In genomic region chr1:205630241-205630640, GRCh38 we compare ENCODE assay signal across 8 cellular contexts. TPM values are rescaled to one million over a fixed set of nuclear protein-coding genes. Genes with fewer than 3 reads are reported as not detected.
A peak's percentile ranks its signal among the peaks of the same experiment; 100 is the strongest.
DNase-seq lines count a peak whose midpoint lies in the region; ATAC-seq lines count a peak whose summit lies in the region.

No MANE protein-coding gene starts in this region.

- no peaks in the 10 kb centered on the region for H3K36me3 ChIP-seq in iPS-15b (ENCODE audit: control insufficient read depth, insufficient read depth, low read length)

- peak overlapping the region; percentile 95 for H3K4me3 Mint-ChIP-seq in activated CD4-positive, alpha-beta T cell treated with anti-CD3 and anti-CD28 coated beads for 36 hours
- H3K4me3 Mint-ChIP-seq in activated T-helper 1 cell treated with anti-CD3 and anti-CD28 coated beads, Interleukin-12 subunit alpha, Interleukin-12 subunit beta, Interleukin-2, Interleukin-4 antibody, amounts not matched to agents 30 ng/mL and 10 ng/mL and 1 ng/mL, durations not matched to agents 14 hours and 24 hours and 36 hours: peak overlapping the region; percentile 97

- CTCF ChIA-PET in activated CD4-positive, alpha-beta T cell treated with anti-CD3 and anti-CD28 coated beads for 36 hours (lab: Charles Lee): interaction anchor here (0.8 to 6.8 kb wide), 5 partner anchors 14 to 46 kb away, joined by 3 to 219 read pairs (median 5); no protein-coding TSS in a partner anchor

- peaks cover 19% of the 10 kb centered on the region for H3K36me3 Mint-ChIP-seq in activated CD4-positive, alpha-beta T cell treated with anti-CD3 and anti-CD28 coated beads for 36 hours (ENCODE audit: low read depth)
- peaks cover 28% of the 10 kb centered on the region for H3K36me3 Mint-ChIP-seq in activated T-helper 1 cell treated with anti-CD3 and anti-CD28 coated beads, Interleukin-12 subunit alpha, Interleukin-12 subunit beta, Interleukin-2, Interleukin-4 antibody, amounts not matched to agents 30 ng/mL and 10 ng/mL and 1 ng/mL, durations not matched to agents 14 hours and 24 hours and 36 hours (ENCODE audit: low read depth)

- H3K9ac ChIP-seq in iPS-15b (ENCODE audit: low read depth, low read length): no peak overlapping the region

- peak overlapping the region; percentile 94 for H3K4me3 ChIP-seq in iPS-15b (ENCODE audit: low read depth, low read length)

- H3K9me3 ChIP-seq in iPS-15b (ENCODE audit: control insufficient read depth, insufficient read depth, low read length): no peaks in the 10 kb centered on the region

- H3K27ac Mint-ChIP-seq in activated CD4-positive, alpha-beta T cell treated with anti-CD3 and anti-CD28 coated beads for 36 hours: peak overlapping the region; percentile 99
- peak overlapping the region; percentile 99 for H3K27ac Mint-ChIP-seq in activated T-helper 1 cell treated with anti-CD3 and anti-CD28 coated beads, Interleukin-12 subunit alpha, Interleukin-12 subunit beta, Interleukin-2, Interleukin-4 antibody, amounts not matched to agents 30 ng/mL and 10 ng/mL and 1 ng/mL, durations not matched to agents 14 hours and 24 hours and 36 hours

- ATAC-seq in activated CD4-positive, alpha-beta T cell treated with anti-CD3 and anti-CD28 coated beads for 36 hours: no peak

- DNase-seq in activated CD4-positive, alpha-beta T cell treated with anti-CD3 and anti-CD28 coated beads for 36 hours: no peak
- DNase-seq in activated CD4-positive, alpha-beta T cell treated with anti-CD3 and anti-CD28 coated beads, Interleukin-2, amount 50 U/mL, for 48 hours: no peak
- DNase-seq in activated T-helper 1 cell treated with anti-CD3 and anti-CD28 coated beads, Interleukin-12 subunit alpha, Interleukin-12 subunit beta, Interleukin-2, Interleukin-4 antibody, amounts not matched to agents 30 ng/mL and 10 ng/mL and 1 ng/mL, durations not matched to agents 14 hours and 24 hours and 36 hours (ENCODE audit: low spot score): no peak
- DNase-seq in stromal cell of bone marrow (ENCODE audit: low read depth) (peak; percentile 45), DMS 273 (lab: John Stamatoyannopoulos, UW; ENCODE audit: unreplicated experiment) (no peak), NCI-H1105 treated with DMSO at 0.1 percent for 48 hours (lab: John Stamatoyannopoulos, UW) (no peak), globus pallidus (ENCODE audit: low spot score) (no peak)

- no peaks in the 10 kb centered on the region for H3K27me3 Mint-ChIP-seq in activated CD4-positive, alpha-beta T cell treated with anti-CD3 and anti-CD28 coated beads for 36 hours
- H3K27me3 Mint-ChIP-seq in activated T-helper 1 cell treated with anti-CD3 and anti-CD28 coated beads, Interleukin-12 subunit alpha, Interleukin-12 subunit beta, Interleukin-2, Interleukin-4 antibody, amounts not matched to agents 30 ng/mL and 10 ng/mL and 1 ng/mL, durations not matched to agents 14 hours and 24 hours and 36 hours (ENCODE audit: insufficient read depth): peaks cover 2% of the 10 kb centered on the region

- H3K9me3 Mint-ChIP-seq in activated CD4-positive, alpha-beta T cell treated with anti-CD3 and anti-CD28 coated beads for 36 hours (ENCODE audit: low read depth): no peaks in the 10 kb centered on the region
- no peaks in the 10 kb centered on the region for H3K9me3 Mint-ChIP-seq in activated T-helper 1 cell treated with anti-CD3 and anti-CD28 coated beads, Interleukin-12 subunit alpha, Interleukin-12 subunit beta, Interleukin-2, Interleukin-4 antibody, amounts not matched to agents 30 ng/mL and 10 ng/mL and 1 ng/mL, durations not matched to agents 14 hours and 24 hours and 36 hours

- H3K4me1 ChIP-seq in iPS-15b (ENCODE audit: control insufficient read depth, insufficient read depth, low read length): peaks cover 7% of the 10 kb centered on the region

- POLR2A ChIA-PET in activated CD4-positive, alpha-beta T cell treated with anti-CD3 and anti-CD28 coated beads for 36 hours (lab: Charles Lee): interaction anchor here (0.7 to 3.8 kb wide), 3 partner anchors 38 to 219 kb away, joined by 3 to 47 read pairs (median 8); no protein-coding TSS in a partner anchor

- H3K27me3 ChIP-seq in iPS-15b (ENCODE audit: control insufficient read depth, insufficient read depth, low read length): peaks cover 2% of the 10 kb centered on the region

- intact Hi-C loops in activated CD4-positive, alpha-beta T cell treated with anti-CD3 and anti-CD28 coated beads for 36 hours (cut with DNase I, micrococcal nuclease): loop anchor here in 1 of 2 experiments (2.0 to 10.0 kb wide), 5 partner anchors 29 to 1113 kb away; partner anchors contain the start of genes MAPKAPK2, MDM4 and TMCC2
- intact Hi-C loops in activated T-helper 1 cell treated with anti-CD3 and anti-CD28 coated beads, Interleukin-12 subunit alpha, Interleukin-12 subunit beta, Interleukin-2, Interleukin-4 antibody, amounts not matched to agents 30 ng/mL and 10 ng/mL and 1 ng/mL, durations not matched to agents 14 hours and 24 hours and 36 hours (cut with micrococcal nuclease): loop anchor here (2.0 to 5.0 kb wide), 3 partner anchors 13 to 507 kb away; no protein-coding TSS in a partner anchor

- H3K4me1 Mint-ChIP-seq in activated CD4-positive, alpha-beta T cell treated with anti-CD3 and anti-CD28 coated beads for 36 hours: peaks cover 48% of the 10 kb centered on the region
- peaks cover 63% of the 10 kb centered on the region for H3K4me1 Mint-ChIP-seq in activated T-helper 1 cell treated with anti-CD3 and anti-CD28 coated beads, Interleukin-12 subunit alpha, Interleukin-12 subunit beta, Interleukin-2, Interleukin-4 antibody, amounts not matched to agents 30 ng/mL and 10 ng/mL and 1 ng/mL, durations not matched to agents 14 hours and 24 hours and 36 hours (ENCODE audit: low read depth)

RNA-seq across cellular contexts. Expression of gene ELK4, which starts 1.6 kb away (rescaled TPM):
- 10 to 100 TPM; 54.0 to 57.4 TPM for total RNA-seq in activated CD4-positive, alpha-beta T cell treated with anti-CD3 and anti-CD28 coated beads for 36 hours
- 81.1 and 86.2 TPM in 2 replicates for total RNA-seq in activated T-helper 1 cell treated with anti-CD3 and anti-CD28 coated beads, Interleukin-12 subunit alpha, Interleukin-12 subunit beta, Interleukin-2, Interleukin-4 antibody, amounts not matched to agents 30 ng/mL and 10 ng/mL and 1 ng/mL, durations not matched to agents 14 hours and 24 hours and 36 hours

RNA-seq across cellular contexts. Expression of gene SLC45A3, which starts 50.1 kb away (rescaled TPM):
- under 1 TPM; 0.32 to 0.53 TPM for total RNA-seq in activated CD4-positive, alpha-beta T cell treated with anti-CD3 and anti-CD28 coated beads for 36 hours
- total RNA-seq in activated T-helper 1 cell treated with anti-CD3 and anti-CD28 coated beads, Interleukin-12 subunit alpha, Interleukin-12 subunit beta, Interleukin-2, Interleukin-4 antibody, amounts not matched to agents 30 ng/mL and 10 ng/mL and 1 ng/mL, durations not matched to agents 14 hours and 24 hours and 36 hours: 0.81 and 1.1 TPM in 2 replicates
